1 cellular context compared by ENCODE assay signal in genomic region chr11:118631510-118631909, GRCh38.
TF ChIP-seq lines count a peak whose summit lies in the region.

No MANE protein-coding gene starts in this region.

TF ChIP-seq in endothelial cell of umbilical vein, 7 proteins besides CTCF, POLR2A, EP300 and RAD21:
- TF ChIP-seq FOS (IDR thresholded peaks at IDR 0.05; ENCODE audit: borderline replicate concordance, insufficient read depth, low read length) (no peak), JUN (IDR thresholded peaks at IDR 0.05; ENCODE audit: borderline replicate concordance, insufficient read depth, insufficient read length, low read depth) (no peak), GATA2 (IDR thresholded peaks at IDR 0.05; ENCODE audit: insufficient read depth, insufficient read length, low read depth, low read length) (no peak), MAX (IDR thresholded peaks at IDR 0.05; ENCODE audit: insufficient read depth, insufficient read length) (no peak), EZH2 (IDR thresholded peaks at IDR 0.05; ENCODE audit: borderline replicate concordance, low read depth, low read length, severe bottlenecking) (no peak), POLR2AphosphoS5 (IDR thresholded peaks at IDR 0.05; ENCODE audit: insufficient read depth, low read depth, low read length) (peak; percentile 2)
TF ChIP-seq in endothelial cell of umbilical vein: peak in this region for 1.
